34 cellular contexts compared by ENCODE assay signal in the genomic region with DNA sequence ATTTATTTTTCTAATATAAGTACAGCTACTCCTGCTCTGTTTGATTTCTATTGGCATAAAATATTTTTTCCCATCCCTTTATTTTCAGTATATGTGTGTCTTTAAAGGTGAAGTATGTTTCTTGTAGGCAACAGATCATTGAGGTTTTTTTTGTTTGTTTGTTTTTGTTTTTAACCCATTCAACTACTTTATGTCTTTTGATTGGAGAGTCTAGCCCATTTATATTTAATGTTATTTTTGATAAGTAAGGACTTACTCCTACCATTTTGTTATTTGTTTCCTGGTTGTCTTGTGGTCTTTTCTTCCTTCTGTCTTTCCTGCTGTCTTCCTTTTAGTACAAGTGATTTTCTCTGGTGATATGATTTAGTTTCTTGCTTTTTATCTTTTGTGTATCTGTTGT.
"Had no signal": no experiment of that assay in that cellular context is flagged by ENCODE, and none has a peak within 500 bp of the region (broad histone marks: within the 10 kb centered on the region; RNA-seq: fewer than 3 reads in every experiment).

No MANE protein-coding gene starts in this region.

- H3K4me3 ChIP-seq: MG63 had no signal

- DNase-seq: Karpas-422, Kasumi-1, MG63, MM.1S, MV-4-11, NCI-H1048, NCI-H1092, NCI-H1092 treated with DMSO at 0.1 percent for 48 hours, NCI-H1105, NCI-H1105 treated with DMSO at 0.1 percent for 48 hours, NCI-H1417, NCI-H1417 treated with DMSO at 0.1 percent for 48 hours, NCI-H1436, NCI-H1436 treated with DMSO at 0.1 percent for 48 hours, NCI-H146, NCI-H1694, NCI-H1694 treated with DMSO at 0.1 percent for 48 hours, NCI-H187, NCI-H187 treated with DMSO at 0.1 percent for 48 hours, NCI-H1930, NCI-H2029, NCI-H2029 treated with DMSO at 0.1 percent for 48 hours, NCI-H2081, NCI-H2081 treated with DMSO at 0.1 percent for 48 hours, NCI-H2107, NCI-H2171, NCI-H2171 treated with DMSO at 0.1 percent for 48 hours, NCI-H2227 treated with DMSO at 0.1 percent for 48 hours, NCI-H226, NCI-H345, NCI-H446, NCI-H446 treated with DMSO at 0.1 percent for 48 hours, NCI-H510A, NCI-H510A treated with DMSO at 0.1 percent for 48 hours had no signal

- H3K36me3 ChIP-seq: MG63 had no signal

- H3K27me3 ChIP-seq: MG63 had no signal
